ENCODE assay signal across 18 cellular contexts in the genomic region with DNA sequence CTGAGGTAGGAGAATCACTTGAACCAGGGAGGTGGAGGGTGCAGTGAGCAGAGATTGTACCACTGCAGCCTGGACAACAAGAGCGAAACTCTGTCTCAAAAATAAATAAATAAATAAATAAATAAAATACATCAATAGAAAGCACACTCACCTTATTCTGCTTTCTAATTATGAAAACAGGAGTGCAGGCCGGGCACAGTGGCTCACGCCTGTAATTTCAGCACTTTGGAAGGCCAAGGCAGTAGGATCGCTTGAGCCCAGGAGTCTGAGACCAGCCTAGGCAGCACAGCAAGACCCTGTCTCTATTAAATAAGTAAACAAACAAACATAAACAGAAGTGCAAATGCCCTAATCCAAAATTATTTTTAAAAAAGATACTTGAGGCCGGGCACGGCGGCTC. TPM values are rescaled to one million over a fixed set of nuclear protein-coding genes. Genes with fewer than 3 reads are reported as not detected.
DNase-seq lines count a peak whose midpoint lies in the region; ATAC-seq and TF ChIP-seq lines count a peak whose summit lies in the region.
"Had no signal": no experiment of that assay in that cellular context is flagged by ENCODE, and none has a peak within 500 bp of the region (broad histone marks: within the 10 kb centered on the region; RNA-seq: fewer than 3 reads in every experiment).

No MANE protein-coding gene starts in this region.

- H3K27ac Mint-ChIP-seq in CD4-positive, alpha-beta T cell: no peak overlapping the region
- peak overlapping the region in 1 of 8 donors; percentile 78 for H3K27ac Mint-ChIP-seq in CD8-positive, alpha-beta memory T cell
- no peak overlapping the region for H3K27ac Mint-ChIP-seq in activated T-helper 1 cell treated with anti-CD3 and anti-CD28 coated beads, Interleukin-12 subunit alpha, Interleukin-12 subunit beta, Interleukin-2, Interleukin-4 antibody, amounts not matched to agents 30 ng/mL and 10 ng/mL and 1 ng/mL, durations not matched to agents 14 hours and 24 hours and 36 hours
- peak overlapping the region in 1 of 10 donors; percentile 11 for H3K27ac Mint-ChIP-seq in naive thymus-derived CD8-positive, alpha-beta T cell

- ATAC-seq in CD4-positive, alpha-beta T cell (ENCODE audit: poor library complexity): no peak
- no peak for ATAC-seq in naive thymus-derived CD8-positive, alpha-beta T cell
- no peak for ATAC-seq in HG03045 (IDR thresholded peaks at IDR 0.05; ENCODE audit: unreplicated experiment)
- ATAC-seq: activated CD4-positive, alpha-beta T cell treated with anti-CD3 and anti-CD28 coated beads for 36 hours; psoas muscle had no signal

- H3F3A ChIP-seq in smooth muscle cell (ENCODE audit: low read depth): no peaks in the 10 kb centered on the region

- H2AFZ ChIP-seq in smooth muscle cell (ENCODE audit: low read depth): no peak overlapping the region

- H3K9ac ChIP-seq in smooth muscle cell (ENCODE audit: low read depth): no peak overlapping the region
- H3K9ac ChIP-seq in colonic mucosa (ENCODE audit: low read depth in 2 of 2, low read length in 2 of 2): no peak overlapping the region

- no peak overlapping the region for H3K27ac ChIP-seq in CD4-positive, alpha-beta T cell (ENCODE audit: low read depth, low read length)
- no peak overlapping the region for H3K27ac ChIP-seq in CD8-positive, alpha-beta memory T cell (ENCODE audit: low read depth, low read length)
- H3K27ac ChIP-seq in dorsolateral prefrontal cortex (peak overlapping the region in 1 of 59 donors; percentile 13), smooth muscle cell (ENCODE audit: low read depth) (no peak overlapping the region), colonic mucosa (no peak overlapping the region)
- H3K27ac ChIP-seq: breast epithelium, neutrophil, psoas muscle, upper lobe of left lung had no signal

- H3K27me3 ChIP-seq in CD4-positive, alpha-beta T cell (ENCODE audit: control insufficient read depth, insufficient read depth, low read length): no peaks in the 10 kb centered on the region
- H3K27me3 ChIP-seq in CD8-positive, alpha-beta memory T cell (ENCODE audit: insufficient read depth, low read length, poor library complexity, severe bottlenecking): no peaks in the 10 kb centered on the region
- H3K27me3 ChIP-seq in dorsolateral prefrontal cortex (no peaks in the 10 kb centered on the region), smooth muscle cell (ENCODE audit: low read depth) (no peaks in the 10 kb centered on the region), colonic mucosa (no peaks in the 10 kb centered on the region)
- H3K27me3 ChIP-seq: breast epithelium, upper lobe of left lung had no signal

- H3K4me3 Mint-ChIP-seq in CD4-positive, alpha-beta T cell: peak overlapping the region; percentile 71
- H3K4me3 Mint-ChIP-seq in CD8-positive, alpha-beta memory T cell: peak overlapping the region in 6 of 7 donors; percentile 49 to 96 (median 88)
- peak overlapping the region; percentile 83 for H3K4me3 Mint-ChIP-seq in activated T-helper 1 cell treated with anti-CD3 and anti-CD28 coated beads, Interleukin-12 subunit alpha, Interleukin-12 subunit beta, Interleukin-2, Interleukin-4 antibody, amounts not matched to agents 30 ng/mL and 10 ng/mL and 1 ng/mL, durations not matched to agents 14 hours and 24 hours and 36 hours
- H3K4me3 Mint-ChIP-seq in naive thymus-derived CD8-positive, alpha-beta T cell: peak overlapping the region; percentile 0 to 94 (median 54)

- H3K4me1 ChIP-seq in CD8-positive, alpha-beta memory T cell (ENCODE audit: insufficient read depth, low read length): peaks cover 8% of the 10 kb centered on the region
- peaks cover 7% of the 10 kb centered on the region for H3K4me1 ChIP-seq in smooth muscle cell (ENCODE audit: low read depth)
- no peaks in the 10 kb centered on the region for H3K4me1 ChIP-seq in colonic mucosa
- H3K4me1 ChIP-seq: breast epithelium had no signal

- H3K9me3 ChIP-seq in CD4-positive, alpha-beta T cell (ENCODE audit: control insufficient read depth, low read length): no peaks in the 10 kb centered on the region
- no peaks in the 10 kb centered on the region for H3K9me3 ChIP-seq in CD8-positive, alpha-beta memory T cell (ENCODE audit: low read length)
- H3K9me3 ChIP-seq in smooth muscle cell (replicated peaks; ENCODE audit: low read depth) (no peaks in the 10 kb centered on the region), colonic mucosa (no peaks in the 10 kb centered on the region)
- H3K9me3 ChIP-seq: breast epithelium, neutrophil, psoas muscle, upper lobe of left lung had no signal

- POLR2A ChIA-PET in CD4-positive, alpha-beta T cell (lab: Charles Lee): no interaction called here
- POLR2A ChIA-PET in CD8-positive, alpha-beta memory T cell (lab: Charles Lee): no interaction called here
- POLR2A ChIA-PET in naive thymus-derived CD8-positive, alpha-beta T cell (lab: Charles Lee): no interaction called here

- peaks cover 68% of the 10 kb centered on the region for H3K79me2 ChIP-seq in smooth muscle cell (ENCODE audit: low read depth)

- H3K27me3 Mint-ChIP-seq in CD4-positive, alpha-beta T cell: no peaks in the 10 kb centered on the region
- H3K27me3 Mint-ChIP-seq in CD8-positive, alpha-beta memory T cell: peaks cover 0 to 2% of the 10 kb centered on the region in 2 donors
- no peaks in the 10 kb centered on the region for H3K27me3 Mint-ChIP-seq in activated T-helper 1 cell treated with anti-CD3 and anti-CD28 coated beads, Interleukin-12 subunit alpha, Interleukin-12 subunit beta, Interleukin-2, Interleukin-4 antibody, amounts not matched to agents 30 ng/mL and 10 ng/mL and 1 ng/mL, durations not matched to agents 14 hours and 24 hours and 36 hours (ENCODE audit: insufficient read depth)
- H3K27me3 Mint-ChIP-seq in naive thymus-derived CD8-positive, alpha-beta T cell: no peaks in the 10 kb centered on the region
- H3K27me3 Mint-ChIP-seq: activated CD4-positive, alpha-beta T cell treated with anti-CD3 and anti-CD28 coated beads for 36 hours had no signal

- WGBS in smooth muscle cell (ENCODE audit: low lambda C conversion rate): 97% methylated on average over 7 of the region's 7 CpGs

- peaks cover 19% of the 10 kb centered on the region for H3K36me3 ChIP-seq in CD8-positive, alpha-beta memory T cell (ENCODE audit: insufficient read depth, low read length)
- H3K36me3 ChIP-seq in smooth muscle cell (ENCODE audit: low read depth) (peaks cover 15% of the 10 kb centered on the region), colonic mucosa (no peaks in the 10 kb centered on the region)

- CTCF ChIA-PET in CD4-positive, alpha-beta T cell (lab: Charles Lee): no interaction called here
- CTCF ChIA-PET in CD8-positive, alpha-beta memory T cell (lab: Charles Lee): no interaction called here

- no peak overlapping the region for H3K4me3 ChIP-seq in CD8-positive, alpha-beta memory T cell (ENCODE audit: low read length)
- peak overlapping the region in 2 of 59 donors; percentile 4 to 99 for H3K4me3 ChIP-seq in dorsolateral prefrontal cortex
- no peak overlapping the region for H3K4me3 ChIP-seq in smooth muscle cell
- H3K4me3 ChIP-seq in colonic mucosa: no peak overlapping the region

- peaks cover 27% of the 10 kb centered on the region for H3K4me1 Mint-ChIP-seq in CD4-positive, alpha-beta T cell (ENCODE audit: low read depth)
- H3K4me1 Mint-ChIP-seq in CD8-positive, alpha-beta memory T cell: peaks cover 16 to 47% (median 39%) of the 10 kb centered on the region in 3 donors
- H3K4me1 Mint-ChIP-seq in activated T-helper 1 cell treated with anti-CD3 and anti-CD28 coated beads, Interleukin-12 subunit alpha, Interleukin-12 subunit beta, Interleukin-2, Interleukin-4 antibody, amounts not matched to agents 30 ng/mL and 10 ng/mL and 1 ng/mL, durations not matched to agents 14 hours and 24 hours and 36 hours (ENCODE audit: low read depth): peaks cover 15% of the 10 kb centered on the region
- H3K4me1 Mint-ChIP-seq in naive thymus-derived CD8-positive, alpha-beta T cell: peaks cover 5 to 41% (median 16%) of the 10 kb centered on the region in 4 donors

- no peak for DNase-seq in CD4-positive, alpha-beta T cell
- DNase-seq in CD8-positive, alpha-beta memory T cell: no peak
- no peak for DNase-seq in activated T-helper 1 cell treated with anti-CD3 and anti-CD28 coated beads, Interleukin-12 subunit alpha, Interleukin-12 subunit beta, Interleukin-2, Interleukin-4 antibody, amounts not matched to agents 30 ng/mL and 10 ng/mL and 1 ng/mL, durations not matched to agents 14 hours and 24 hours and 36 hours (ENCODE audit: low spot score)
- DNase-seq in naive thymus-derived CD8-positive, alpha-beta T cell: no peak
- no peak for DNase-seq in dorsolateral prefrontal cortex
- DNase-seq in smooth muscle cell (lab: John Stamatoyannopoulos, UW; ENCODE audit: unreplicated experiment): no peak
- no peak for DNase-seq in colonic mucosa
- DNase-seq: activated CD4-positive, alpha-beta T cell treated with anti-CD3 and anti-CD28 coated beads for 36 hours; GF-D8; islet precursor cell; NCI-H1436 treated with DMSO at 0.1 percent for 48 hours; NCI-H510A; psoas muscle; SHP77 treated with DMSO at 0.1 percent for 48 hours; upper lobe of left lung had no signal

- peaks cover 38% of the 10 kb centered on the region for H4K20me1 ChIP-seq in smooth muscle cell (ENCODE audit: low read depth)

- H3K4me2 ChIP-seq in smooth muscle cell: no peak overlapping the region

- intact Hi-C loops in CD4-positive, alpha-beta T cell (cut with DNase I, micrococcal nuclease): loop anchor here in 1 of 2 experiments (5.0 to 10.0 kb wide), 2 partner anchors 110 to 298 kb away; a partner anchor contains a TSS
- intact Hi-C loops in activated T-helper 1 cell treated with anti-CD3 and anti-CD28 coated beads, Interleukin-12 subunit alpha, Interleukin-12 subunit beta, Interleukin-2, Interleukin-4 antibody, amounts not matched to agents 30 ng/mL and 10 ng/mL and 1 ng/mL, durations not matched to agents 14 hours and 24 hours and 36 hours (cut with micrococcal nuclease): loop anchor here (5.0 kb wide), 3 partner anchors 80 to 705 kb away; no protein-coding TSS in a partner anchor
- intact Hi-C loops in dorsolateral prefrontal cortex (cut with DNase I) (loop anchor here in 1 of 2 donors (5.0 kb wide), 2 partner anchors 80 to 95 kb away; no protein-coding TSS in a partner anchor), colonic mucosa (cut with DNase I) (no loop called here)

- H3K9me3 Mint-ChIP-seq in CD4-positive, alpha-beta T cell: no peaks in the 10 kb centered on the region
- H3K9me3 Mint-ChIP-seq in CD8-positive, alpha-beta memory T cell: no peaks in the 10 kb centered on the region
- no peaks in the 10 kb centered on the region for H3K9me3 Mint-ChIP-seq in activated T-helper 1 cell treated with anti-CD3 and anti-CD28 coated beads, Interleukin-12 subunit alpha, Interleukin-12 subunit beta, Interleukin-2, Interleukin-4 antibody, amounts not matched to agents 30 ng/mL and 10 ng/mL and 1 ng/mL, durations not matched to agents 14 hours and 24 hours and 36 hours
- H3K9me3 Mint-ChIP-seq in naive thymus-derived CD8-positive, alpha-beta T cell: no peaks in the 10 kb centered on the region

- peaks cover 55% of the 10 kb centered on the region for H3K36me3 Mint-ChIP-seq in CD4-positive, alpha-beta T cell (ENCODE audit: low read depth)
- peaks cover 0 to 46% (median 6%) of the 10 kb centered on the region in 3 donors for H3K36me3 Mint-ChIP-seq in CD8-positive, alpha-beta memory T cell
- peaks cover 25% of the 10 kb centered on the region for H3K36me3 Mint-ChIP-seq in activated T-helper 1 cell treated with anti-CD3 and anti-CD28 coated beads, Interleukin-12 subunit alpha, Interleukin-12 subunit beta, Interleukin-2, Interleukin-4 antibody, amounts not matched to agents 30 ng/mL and 10 ng/mL and 1 ng/mL, durations not matched to agents 14 hours and 24 hours and 36 hours (ENCODE audit: low read depth)
- peaks cover 0 to 50% (median 17%) of the 10 kb centered on the region in 3 donors for H3K36me3 Mint-ChIP-seq in naive thymus-derived CD8-positive, alpha-beta T cell

- no peak for TF ChIP-seq CTCF in CD4-positive, alpha-beta T cell (IDR thresholded peaks at IDR 0.05)
- TF ChIP-seq CTCF in dorsolateral prefrontal cortex (IDR thresholded peaks at IDR 0.05 in 54 of 56, conservative IDR thresholded peaks at IDR 0.05 in 2 of 56; ENCODE audit: low read depth in 1 of 56, partially characterized antibody in 56 of 56) (no peak), smooth muscle cell (IDR thresholded peaks at IDR 0.05; ENCODE audit: borderline replicate concordance, insufficient read depth, poor library complexity, severe bottlenecking) (no peak), colonic mucosa (IDR thresholded peaks at IDR 0.05) (no peak)

RNA-seq across cellular contexts. Expression of a gene that starts 2.3 kb away (rescaled TPM):
- 10 to 100 TPM; 18.2 to 23.2 TPM for total RNA-seq in CD4-positive, alpha-beta T cell
- 10 to 100 TPM; 24.0 to 26.2 TPM for total RNA-seq in CD8-positive, alpha-beta memory T cell
- 31.7 TPM for polyA plus RNA-seq in CD8-positive, alpha-beta memory T cell
- 29.7 and 30.2 TPM in 2 replicates for total RNA-seq in activated T-helper 1 cell treated with anti-CD3 and anti-CD28 coated beads, Interleukin-12 subunit alpha, Interleukin-12 subunit beta, Interleukin-2, Interleukin-4 antibody, amounts not matched to agents 30 ng/mL and 10 ng/mL and 1 ng/mL, durations not matched to agents 14 hours and 24 hours and 36 hours
- total RNA-seq in naive thymus-derived CD8-positive, alpha-beta T cell: 10 to 100 TPM; 41.7 to 43.6 TPM
- polyA plus RNA-seq in naive thymus-derived CD8-positive, alpha-beta T cell: 10 to 100 TPM; 21.0 to 30.5 (median 29.8) TPM
- total RNA-seq in dorsolateral prefrontal cortex: 10 to 100 TPM; 24.0 to 72.7 (median 40.0) TPM
- 22.6 and 34.9 TPM in 2 replicates for total RNA-seq in smooth muscle cell
- 18.6 and 25.5 TPM in 2 replicates for polyA plus RNA-seq in smooth muscle cell
- total RNA-seq in colonic mucosa: 10 to 100 TPM; 44.0 to 47.6 TPM
